Comparison of ENCODE assay signal across 1 cellular context in genomic region chr19:43789029-43789428, GRCh38.
A peak's percentile ranks its signal among the peaks of the same experiment; 100 is the strongest.
TF ChIP-seq lines count a peak whose summit lies in the region.

No MANE protein-coding gene starts in this region.

TF ChIP-seq in K562, 482 proteins besides CTCF, POLR2A, EP300 and RAD21 (continues in another document):
- no peak for TF ChIP-seq NFATC3 (IDR thresholded peaks at IDR 0.05)
- TF ChIP-seq GABPB1 (CRISPR knock-in tag; IDR thresholded peaks at IDR 0.05), result peak; percentile 84
- no peak for TF ChIP-seq ZZZ3 (IDR thresholded peaks at IDR 0.05)
- TF ChIP-seq STAT6 (CRISPR knock-in tag; IDR thresholded peaks at IDR 0.05), result no peak
- TF ChIP-seq ZNF12 (CRISPR knock-in tag; IDR thresholded peaks at IDR 0.05), result no peak; the same call in 1 of the 2 replicates
- TF ChIP-seq MEF2A (IDR thresholded peaks at IDR 0.05; ENCODE audit: control insufficient read depth, low read depth, low read length), result no peak
- TF ChIP-seq ZNF583 (CRISPR knock-in tag; IDR thresholded peaks at IDR 0.05), result no peak
- peak; percentile 97 for TF ChIP-seq NCOA6 (IDR thresholded peaks at IDR 0.05)
- TF ChIP-seq BRCA1 (IDR thresholded peaks at IDR 0.05), result no peak
- no peak for TF ChIP-seq BRCA1 (CRISPR knock-in tag; IDR thresholded peaks at IDR 0.05)
- no peak for TF ChIP-seq NCOR1 (IDR thresholded peaks at IDR 0.05)
- no peak for TF ChIP-seq ZFP91 (CRISPR knock-in tag; IDR thresholded peaks at IDR 0.05)
- no peak for TF ChIP-seq NFXL1 (CRISPR knock-in tag; IDR thresholded peaks at IDR 0.05)
- TF ChIP-seq TAF1 (IDR thresholded peaks at IDR 0.05; ENCODE audit: control insufficient read depth, extremely low read depth, insufficient read depth, low read length, severe bottlenecking), result no peak
- TF ChIP-seq ZNF76 (CRISPR knock-in tag; IDR thresholded peaks at IDR 0.05; ENCODE audit: borderline replicate concordance), result no peak
- TF ChIP-seq ZFX (CRISPR knock-in tag; IDR thresholded peaks at IDR 0.05), result no peak
- TF ChIP-seq FOXJ2 (tag; IDR thresholded peaks at IDR 0.05), result no peak
- peak in 1 of 2 experiments; percentile 52; a peak in 1 of 4 replicates for TF ChIP-seq MNT (conservative IDR thresholded peaks at IDR 0.05)
- no peak for TF ChIP-seq ARID3B (CRISPR knock-in tag; IDR thresholded peaks at IDR 0.05; ENCODE audit: borderline replicate concordance)
- no peak for TF ChIP-seq BHLHE40 (IDR thresholded peaks at IDR 0.05; ENCODE audit: low read length)
- TF ChIP-seq TARDBP (IDR thresholded peaks at IDR 0.05), result no peak; the same call in 1 of the 2 replicates
- TF ChIP-seq ZSCAN29 (IDR thresholded peaks at IDR 0.05), result no peak
- no peak for TF ChIP-seq CBX2 (IDR thresholded peaks at IDR 0.05; ENCODE audit: insufficient read depth, low read length, poor library complexity, severe bottlenecking)
- no peak; the same call in 1 of the 2 replicates for TF ChIP-seq PTRF (tag; IDR thresholded peaks at IDR 0.05)
- no peak for TF ChIP-seq PBX2 (CRISPR knock-in tag; IDR thresholded peaks at IDR 0.05; ENCODE audit: low read depth)
- TF ChIP-seq PBX2 (tag; conservative IDR thresholded peaks at IDR 0.05; ENCODE audit: low read depth), result peak; percentile 38; the same call in 1 of the 2 replicates
- TF ChIP-seq IRF9 (tag; IDR thresholded peaks at IDR 0.05), result no peak
- no peak for TF ChIP-seq DLX4 (CRISPR knock-in tag; IDR thresholded peaks at IDR 0.05)
- TF ChIP-seq KDM5B (IDR thresholded peaks at IDR 0.05; ENCODE audit: insufficient replicate concordance, low read depth, low read length), result no peak
- no peak for TF ChIP-seq NFE2L1 (tag; IDR thresholded peaks at IDR 0.05; ENCODE audit: borderline replicate concordance, low read depth)
- TF ChIP-seq ELF1 (tag; IDR thresholded peaks at IDR 0.05), result peak; percentile 68
- TF ChIP-seq ZKSCAN1 (IDR thresholded peaks at IDR 0.05; ENCODE audit: low read depth, low read length), result no peak
- no peak for TF ChIP-seq CBX5 (IDR thresholded peaks at IDR 0.05; ENCODE audit: borderline replicate concordance, low read depth)
- no peak for TF ChIP-seq HDAC3 (IDR thresholded peaks at IDR 0.05; ENCODE audit: borderline replicate concordance, partially characterized antibody)
- peak; percentile 59; the same call in 1 of the 2 replicates for TF ChIP-seq E2F1 (CRISPR knock-in tag; IDR thresholded peaks at IDR 0.05)
- TF ChIP-seq FOSL1 (tag; conservative IDR thresholded peaks at IDR 0.05), result no peak
- no peak for TF ChIP-seq ZNF253 (CRISPR knock-in tag; conservative IDR thresholded peaks at IDR 0.05)
- no peak for TF ChIP-seq TEAD4 (IDR thresholded peaks at IDR 0.05; ENCODE audit: low read length)
- no peak for TF ChIP-seq TEAD4 (CRISPR knock-in tag; IDR thresholded peaks at IDR 0.05; ENCODE audit: borderline replicate concordance)
- peak; percentile 83; the same call in 1 of the 2 replicates for TF ChIP-seq CHAMP1 (IDR thresholded peaks at IDR 0.05)
- TF ChIP-seq SFPQ (IDR thresholded peaks at IDR 0.05; ENCODE audit: low read depth, low read length), result no peak
- no peak for TF ChIP-seq THRB (CRISPR knock-in tag; conservative IDR thresholded peaks at IDR 0.05)
- TF ChIP-seq SIRT6 (IDR thresholded peaks at IDR 0.05; ENCODE audit: low read depth, low read length), result no peak
- peak; percentile 68; the same call in 1 of the 2 replicates for TF ChIP-seq DDX20 (tag; IDR thresholded peaks at IDR 0.05; ENCODE audit: low read depth)
